ENCODE assay signal across 20 cellular contexts in the genomic region with DNA sequence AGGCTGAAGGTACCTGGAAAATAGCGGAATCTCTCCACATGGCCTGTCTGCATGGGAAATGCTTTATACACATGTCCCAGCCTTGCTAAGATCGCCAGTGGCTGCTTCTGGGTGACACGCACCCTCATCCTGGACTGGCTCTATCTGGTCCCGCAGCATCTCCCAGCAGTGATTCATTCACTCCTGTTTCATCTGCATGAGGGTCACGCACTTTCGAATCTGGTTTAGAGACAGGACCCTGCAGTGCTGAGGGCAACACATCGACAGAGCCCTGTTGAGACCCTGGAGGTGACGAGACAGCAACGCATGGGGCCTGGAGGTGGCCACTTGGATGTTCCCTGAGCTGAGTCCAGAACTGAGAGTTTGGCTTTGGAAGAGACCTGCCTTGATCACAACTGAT.
DNase-seq lines count a peak whose midpoint lies in the region; ATAC-seq and TF ChIP-seq lines count a peak whose summit lies in the region.
"Had no signal": no experiment of that assay in that cellular context is flagged by ENCODE, and none has a peak within 500 bp of the region (broad histone marks: within the 10 kb centered on the region; RNA-seq: fewer than 3 reads in every experiment).

No MANE protein-coding gene starts in this region.

- no peaks in the 10 kb centered on the region for H4K20me1 ChIP-seq in osteoblast (ENCODE audit: insufficient read depth, low read length)

- CTCF ChIA-PET in activated CD8-positive, alpha-beta T cell treated with anti-CD3 and anti-CD28 coated beads for 36 hours (lab: Charles Lee): no interaction called here

- ATAC-seq in GM18858 (IDR thresholded peaks at IDR 0.05; ENCODE audit: unreplicated experiment): no peak
- no peak for ATAC-seq in activated CD8-positive, alpha-beta T cell treated with anti-CD3 and anti-CD28 coated beads for 36 hours
- ATAC-seq: GM12878, HepG2 had no signal

- WGBS in endodermal cell (ENCODE audit: insufficient coverage in 1 of 2, insufficient read length in 1 of 2), 2 experiments: 87 to 92% methylated on average over 9 of the region's 9 CpGs
- WGBS in stomach, 5 donors: 82 to 96% (median 86%) methylated on average over 9 of the region's 9 CpGs

- no peaks in the 10 kb centered on the region for H3K27me3 Mint-ChIP-seq in endodermal cell (ENCODE audit: insufficient read depth)
- H3K27me3 Mint-ChIP-seq in activated T-cell treated with anti-CD3 and anti-CD28 coated beads, Interleukin-2, amount 50 U/mL, for 24 hours: peaks cover 8% of the 10 kb centered on the region
- H3K27me3 Mint-ChIP-seq in activated CD8-positive, alpha-beta T cell treated with anti-CD3 and anti-CD28 coated beads for 36 hours: peaks cover 1% of the 10 kb centered on the region
- H3K27me3 Mint-ChIP-seq: CD4-positive, CD25-positive, alpha-beta regulatory T cell had no signal

- H3K9ac ChIP-seq in endodermal cell (ENCODE audit: extremely low read depth, low read length, poor library complexity, severe bottlenecking): no peak overlapping the region

- no peaks in the 10 kb centered on the region for H3K79me2 ChIP-seq in osteoblast (ENCODE audit: insufficient read depth, low read length)

- TF ChIP-seq POLR2A in stomach (IDR thresholded peaks at IDR 0.05): no peak

- H3K9me3 ChIP-seq in endodermal cell (ENCODE audit: control insufficient read depth, low read length) (no peaks in the 10 kb centered on the region), osteoblast (ENCODE audit: low read depth, low read length) (no peaks in the 10 kb centered on the region), stomach (no peaks in the 10 kb centered on the region)
- H3K9me3 ChIP-seq: BE2C had no signal

- H3K4me1 ChIP-seq in endodermal cell (ENCODE audit: control insufficient read depth, insufficient read depth, low read length): no peaks in the 10 kb centered on the region
- no peaks in the 10 kb centered on the region for H3K4me1 ChIP-seq in osteoblast (ENCODE audit: insufficient read depth, low read length)
- H3K4me1 ChIP-seq in stomach: peaks cover 4 to 46% (median 13%) of the 10 kb centered on the region in 4 donors
- H3K4me1 ChIP-seq: BE2C had no signal

- H3K4me3 Mint-ChIP-seq in endodermal cell: no peak overlapping the region
- no peak overlapping the region for H3K4me3 Mint-ChIP-seq in activated T-cell treated with anti-CD3 and anti-CD28 coated beads, Interleukin-2, amount 50 U/mL, for 24 hours
- no peak overlapping the region for H3K4me3 Mint-ChIP-seq in activated CD8-positive, alpha-beta T cell treated with anti-CD3 and anti-CD28 coated beads for 36 hours
- H3K4me3 Mint-ChIP-seq: CD4-positive, CD25-positive, alpha-beta regulatory T cell; CD8-positive, alpha-beta memory T cell; H9 had no signal

- H3K36me3 ChIP-seq in endodermal cell (ENCODE audit: control insufficient read depth, insufficient read depth, low read length) (no peaks in the 10 kb centered on the region), osteoblast (ENCODE audit: insufficient read depth, low read length) (no peaks in the 10 kb centered on the region), stomach (no peaks in the 10 kb centered on the region)
- H3K36me3 ChIP-seq: BE2C had no signal

- H3K4me3 ChIP-seq in endodermal cell (ENCODE audit: low read length) (no peak overlapping the region), osteoblast (ENCODE audit: insufficient read depth, low read length) (no peak overlapping the region), stomach (no peak overlapping the region)
- H3K4me3 ChIP-seq: GM12878 had no signal

- no peak for TF ChIP-seq EP300 in stomach (IDR thresholded peaks at IDR 0.05)

- TF ChIP-seq CTCF in endodermal cell (conservative IDR thresholded peaks at IDR 0.05): no peak
- no peak for TF ChIP-seq CTCF in osteoblast (IDR thresholded peaks at IDR 0.05; ENCODE audit: extremely low read depth, low read depth, low read length)
- TF ChIP-seq CTCF in stomach (IDR thresholded peaks at IDR 0.05): no peak
- no peak for TF ChIP-seq CTCF in activated CD8-positive, alpha-beta T cell treated with anti-CD3 and anti-CD28 coated beads for 36 hours (IDR thresholded peaks at IDR 0.05)

- H3K9me3 Mint-ChIP-seq in endodermal cell: no peaks in the 10 kb centered on the region
- H3K9me3 Mint-ChIP-seq in activated T-cell treated with anti-CD3 and anti-CD28 coated beads, Interleukin-2, amount 50 U/mL, for 24 hours: no peaks in the 10 kb centered on the region
- no peaks in the 10 kb centered on the region for H3K9me3 Mint-ChIP-seq in activated CD8-positive, alpha-beta T cell treated with anti-CD3 and anti-CD28 coated beads for 36 hours
- H3K9me3 Mint-ChIP-seq: CD4-positive, CD25-positive, alpha-beta regulatory T cell; CD8-positive, alpha-beta memory T cell; H9 had no signal

- no peaks in the 10 kb centered on the region for H3K36me3 Mint-ChIP-seq in endodermal cell (ENCODE audit: low read depth)
- H3K36me3 Mint-ChIP-seq in activated T-cell treated with anti-CD3 and anti-CD28 coated beads, Interleukin-2, amount 50 U/mL, for 24 hours (ENCODE audit: low read depth): no peaks in the 10 kb centered on the region
- no peaks in the 10 kb centered on the region for H3K36me3 Mint-ChIP-seq in activated CD8-positive, alpha-beta T cell treated with anti-CD3 and anti-CD28 coated beads for 36 hours (ENCODE audit: low read depth)
- H3K36me3 Mint-ChIP-seq: CD4-positive, CD25-positive, alpha-beta regulatory T cell; CD8-positive, alpha-beta memory T cell had no signal

- intact Hi-C loops in stomach (cut with DNase I; ENCODE audit: low total_unique reads): no loop called here
- intact Hi-C loops in activated CD8-positive, alpha-beta T cell treated with anti-CD3 and anti-CD28 coated beads for 36 hours (cut with micrococcal nuclease): no loop called here

- no peak overlapping the region for H3K27ac Mint-ChIP-seq in endodermal cell
- H3K27ac Mint-ChIP-seq in activated T-cell treated with anti-CD3 and anti-CD28 coated beads, Interleukin-2, amount 50 U/mL, for 24 hours: no peak overlapping the region
- H3K27ac Mint-ChIP-seq in activated CD8-positive, alpha-beta T cell treated with anti-CD3 and anti-CD28 coated beads for 36 hours: no peak overlapping the region
- H3K27ac Mint-ChIP-seq: CD4-positive, CD25-positive, alpha-beta regulatory T cell; CD8-positive, alpha-beta memory T cell; H9 had no signal

- no peaks in the 10 kb centered on the region for H3K4me1 Mint-ChIP-seq in endodermal cell
- H3K4me1 Mint-ChIP-seq in activated T-cell treated with anti-CD3 and anti-CD28 coated beads, Interleukin-2, amount 50 U/mL, for 24 hours (ENCODE audit: low read depth): no peaks in the 10 kb centered on the region
- no peaks in the 10 kb centered on the region for H3K4me1 Mint-ChIP-seq in activated CD8-positive, alpha-beta T cell treated with anti-CD3 and anti-CD28 coated beads for 36 hours (ENCODE audit: low read depth)
- H3K4me1 Mint-ChIP-seq: CD4-positive, CD25-positive, alpha-beta regulatory T cell; CD8-positive, alpha-beta memory T cell had no signal

- POLR2A ChIA-PET in activated CD8-positive, alpha-beta T cell treated with anti-CD3 and anti-CD28 coated beads for 36 hours (lab: Charles Lee): no interaction called here

- H3K27ac ChIP-seq in endodermal cell (ENCODE audit: low read depth, low read length) (no peak overlapping the region), osteoblast (ENCODE audit: low read depth, low read length) (no peak overlapping the region), stomach (peak overlapping the region in 3 of 5 donors; percentile 47 to 86 (median 74))

- H3K4me2 ChIP-seq in osteoblast (ENCODE audit: insufficient read depth, low read length): no peak overlapping the region

- no peaks in the 10 kb centered on the region for H3K27me3 ChIP-seq in endodermal cell (ENCODE audit: control insufficient read depth, insufficient read depth, low read length, poor library complexity, severe bottlenecking)
- no peaks in the 10 kb centered on the region for H3K27me3 ChIP-seq in osteoblast (ENCODE audit: insufficient read depth, low read length)
- H3K27me3 ChIP-seq in stomach: no peaks in the 10 kb centered on the region
- H3K27me3 ChIP-seq: BE2C had no signal

- peak; percentile 26 for DNase-seq in endodermal cell
- peak; percentile 14 for DNase-seq in osteoblast (ENCODE audit: insufficient read length, low spot score, missing footprints)
- no peak for DNase-seq in stomach
- DNase-seq in activated T-cell treated with anti-CD3 and anti-CD28 coated beads, Interleukin-2, amount 50 U/mL, for 24 hours: no peak
- DNase-seq in activated CD8-positive, alpha-beta T cell treated with anti-CD3 and anti-CD28 coated beads for 36 hours: no peak
- DNase-seq in NCI-H526 treated with DMSO at 0.1 percent for 48 hours (lab: John Stamatoyannopoulos, UW): no peak
- DNase-seq: ACHN; BE2C; C1 segment of cervical spinal cord; CD4-positive, CD25-positive, alpha-beta regulatory T cell; CD8-positive, alpha-beta memory T cell; COR-L47; DMS 273 treated with DMSO at 0.1 percent for 48 hours; DMS53; DND-41; EL; H9 had no signal

- H2AFZ ChIP-seq in osteoblast (ENCODE audit: low read length): no peak overlapping the region

Comparison
In these comparisons a context has a peak if more than half of its experiments do, and no peak if none do; other contexts are left out.
1. DNase-seq: peak in endodermal cell (single experiment) and osteoblast (single experiment); none in stomach (single experiment), activated T-cell treated with anti-CD3 and anti-CD28 coated beads, Interleukin-2, amount 50 U/mL, for 24 hours (single experiment), activated CD8-positive, alpha-beta T cell treated with anti-CD3 and anti-CD28 coated beads for 36 hours (single experiment) and NCI-H526 treated with DMSO at 0.1 percent for 48 hours (single experiment).
2. H3K27ac ChIP-seq: peak in stomach (3 of 5); none in endodermal cell (single experiment) and osteoblast (single experiment).